ENCODE assay signal across 16 cellular contexts in genomic region chr9:90726215-90726614, GRCh38.
DNase-seq lines count a peak whose midpoint lies in the region; TF ChIP-seq lines count a peak whose summit lies in the region.
"Had no signal": no experiment of that assay in that cellular context is flagged by ENCODE, and none has a peak within 500 bp of the region (broad histone marks: within the 10 kb centered on the region; RNA-seq: fewer than 3 reads in every experiment).

No MANE protein-coding gene starts in this region.

- H3K14ac ChIP-seq in H9 (ENCODE audit: insufficient read depth, low read length) = no peak overlapping the region

- H4K20me1 ChIP-seq in H9 (ENCODE audit: control insufficient read depth, insufficient read depth, insufficient read length) = no peaks in the 10 kb centered on the region
- H4K20me1 ChIP-seq in OCI-LY3 (ENCODE audit: insufficient read depth, low read length) = no peaks in the 10 kb centered on the region
- H4K20me1 ChIP-seq: BLaER1 treated with 17β-estradiol and CSF1 and Interleukin-3, amounts not matched to agents 10 nM and 100 nM had no signal

- H3K36me3 ChIP-seq in OCI-LY3 (replicated peaks; ENCODE audit: low read depth, low read length) = no peaks in the 10 kb centered on the region
- no peaks in the 10 kb centered on the region for H3K36me3 ChIP-seq in iPS DF 6.9 (ENCODE audit: control insufficient read depth, insufficient read depth, low read length)
- H3K36me3 ChIP-seq: BLaER1 treated with 17β-estradiol and CSF1 and Interleukin-3, amounts not matched to agents 10 nM and 100 nM; gastrocnemius medialis had no signal

- no peak overlapping the region for H2AFZ ChIP-seq in H9 (ENCODE audit: low read length)
- H2AFZ ChIP-seq in OCI-LY3 (ENCODE audit: low read depth, low read length) = no peak overlapping the region

- no peak overlapping the region for H4K5ac ChIP-seq in H9 (ENCODE audit: insufficient read length, low read depth, low read length)

- no peak overlapping the region for H2BK120ac ChIP-seq in H9 (ENCODE audit: low read depth, low read length, poor library complexity, severe bottlenecking)

- H3K4me1 ChIP-seq in H9 (ENCODE audit: insufficient read depth, low read length) (no peaks in the 10 kb centered on the region; the same call in 1 of the 2 replicates), OCI-LY3 (ENCODE audit: low read length) (peaks cover 11% of the 10 kb centered on the region), iPS DF 6.9 (ENCODE audit: control insufficient read depth, insufficient read depth, low read length) (no peaks in the 10 kb centered on the region)
- H3K4me1 ChIP-seq: gastrocnemius medialis had no signal

- no peak overlapping the region for H3K23ac ChIP-seq in H9 (ENCODE audit: insufficient read length, low read depth, low read length)

- no peaks in the 10 kb centered on the region for H3K79me1 ChIP-seq in H9 (ENCODE audit: insufficient read depth, low read depth, low read length, poor library complexity, severe bottlenecking)

- H2BK20ac ChIP-seq in H9 (ENCODE audit: low read depth, low read length, poor library complexity, severe bottlenecking) = no peak overlapping the region

- no peak overlapping the region for H3K18ac ChIP-seq in H9 (ENCODE audit: insufficient read length, low read depth, low read length)

- no peak overlapping the region for H2BK12ac ChIP-seq in H9 (ENCODE audit: insufficient read length, low read depth, low read length)

- no peak overlapping the region for H3T11ph ChIP-seq in H9 (ENCODE audit: low read length)

- TF ChIP-seq CTCF in H9 (conservative IDR thresholded peaks at IDR 0.05) (peak; percentile 70), OCI-LY3 (IDR thresholded peaks at IDR 0.05; ENCODE audit: low read depth, low read length) (peak; percentile 34; the same call in 1 of the 2 replicates), lower leg skin (IDR thresholded peaks at IDR 0.05) (no peak)

- no peak overlapping the region for H4K8ac ChIP-seq in H9 (replicated peaks; ENCODE audit: insufficient read length, low read depth, low read length)

- H3K27ac ChIP-seq in H9 (ENCODE audit: insufficient read length, low read depth, low read length) (no peak overlapping the region), OCI-LY3 (ENCODE audit: low read length) (no peak overlapping the region), iPS DF 6.9 (ENCODE audit: low read length) (no peak overlapping the region)
- H3K27ac ChIP-seq: BLaER1 treated with 17β-estradiol and CSF1 and Interleukin-3, amounts not matched to agents 10 nM and 100 nM; gastrocnemius medialis; SK-N-MC had no signal

- H2BK15ac ChIP-seq in H9 (ENCODE audit: low read depth, low read length) = no peak overlapping the region

- TF ChIP-seq POLR2A in lower leg skin (IDR thresholded peaks at IDR 0.05) = no peak

- H3K36me3 Mint-ChIP-seq in H9 (ENCODE audit: insufficient read depth in 1 of 3, low read depth in 3 of 3) = peaks cover 0 to 2% (median 0%) of the 10 kb centered on the region in 3 experiments; a peak in 1 of 7 replicates
- no peaks in the 10 kb centered on the region for H3K36me3 Mint-ChIP-seq in activated naive CD4-positive, alpha-beta T cell treated with anti-CD3 and anti-CD28 coated beads, Interleukin-2, amount 10 ng/mL, durations not matched to agents 7 days and 5 days
- H3K36me3 Mint-ChIP-seq: stimulated activated naive B cell treated with anti-CD40 and anti-IgM and Interleukin-4, amounts not matched to agents 10 μg/mL and 1 μg/mL and 100 μg/mL, for 72 hours had no signal

- no peak overlapping the region for H4K91ac ChIP-seq in H9 (ENCODE audit: insufficient read length, low read depth, low read length)

- H3K27me3 ChIP-seq in H9 (ENCODE audit: insufficient read depth, low read length) (no peaks in the 10 kb centered on the region), OCI-LY3 (ENCODE audit: low read depth, low read length) (no peaks in the 10 kb centered on the region), iPS DF 6.9 (ENCODE audit: control insufficient read depth, insufficient read depth, low read length) (no peaks in the 10 kb centered on the region)
- H3K27me3 ChIP-seq: BLaER1 treated with 17β-estradiol and CSF1 and Interleukin-3, amounts not matched to agents 10 nM and 100 nM; gastrocnemius medialis had no signal

- H3K23me2 ChIP-seq in H9 (ENCODE audit: insufficient read length, low read depth, low read length, poor library complexity, severe bottlenecking) = no peaks in the 10 kb centered on the region

- WGBS in H9 (ENCODE audit: extremely low coverage, insufficient read length, low lambda C conversion rate) = no CpG with 5 or more reads among the region's 5 CpGs
- no CpG with 5 or more reads among the region's 5 CpGs for WGBS in iPS DF 6.9 (ENCODE audit: insufficient coverage, insufficient read length)
- WGBS in lower leg skin, 2 donors = 88 to 92% methylated on average over 5 of the region's 5 CpGs

- DNase-seq in ELF-1 (ENCODE audit: low read depth, low spot score) = peak; percentile 40
- peak; percentile 56 for DNase-seq in H9
- peak; percentile 5 for DNase-seq in iPS DF 6.9 (ENCODE audit: low read depth, low spot score)
- no peak for DNase-seq in lower leg skin (ENCODE audit: low spot score in 2 of 2)
- no peak for DNase-seq in activated naive CD4-positive, alpha-beta T cell treated with anti-CD3 and anti-CD28 coated beads, Interleukin-2, amount 10 ng/mL, durations not matched to agents 7 days and 5 days
- no peak for DNase-seq in GOT3 (lab: John Stamatoyannopoulos, UW)
- no peak for DNase-seq in DMS114 treated with DMSO at 0.1 percent for 48 hours (lab: John Stamatoyannopoulos, UW; ENCODE audit: unreplicated experiment)
- DNase-seq: activated CD8-positive, alpha-beta T cell treated with anti-CD3 and anti-CD28 coated beads for 36 hours; cerebellar nuclear complex; gastrocnemius medialis; midbrain; stimulated activated naive B cell treated with anti-CD40 and anti-IgM and Interleukin-4, amounts not matched to agents 10 μg/mL and 1 μg/mL and 100 μg/mL, for 72 hours had no signal

- no peak overlapping the region for H3K4me3 Mint-ChIP-seq in H9
- no peak overlapping the region for H3K4me3 Mint-ChIP-seq in activated naive CD4-positive, alpha-beta T cell treated with anti-CD3 and anti-CD28 coated beads, Interleukin-2, amount 10 ng/mL, durations not matched to agents 7 days and 5 days
- H3K4me3 Mint-ChIP-seq: activated CD8-positive, alpha-beta T cell treated with anti-CD3 and anti-CD28 coated beads for 36 hours; activated T-helper 17 cell treated with anti-CD3 and anti-CD28 coated beads, Interleukin-2, amount 50 U/mL, for 72 hours; stimulated activated naive B cell treated with anti-CD40 and anti-IgM and Interleukin-4, amounts not matched to agents 10 μg/mL and 1 μg/mL and 100 μg/mL, for 72 hours had no signal

- H3K9ac ChIP-seq in H9 (ENCODE audit: extremely low read depth, insufficient read length, low read length) = no peak overlapping the region
- no peak overlapping the region for H3K9ac ChIP-seq in OCI-LY3 (ENCODE audit: low read length)
- H3K9ac ChIP-seq: BLaER1 treated with 17β-estradiol and CSF1 and Interleukin-3, amounts not matched to agents 10 nM and 100 nM had no signal

- H3K4me3 ChIP-seq in OCI-LY3 (ENCODE audit: low read length) (no peak overlapping the region), iPS DF 6.9 (ENCODE audit: low read length) (no peak overlapping the region), lower leg skin (ENCODE audit: low read depth, poor library complexity, severe bottlenecking) (no peak overlapping the region)
- H3K4me3 ChIP-seq: BLaER1 treated with 17β-estradiol and CSF1 and Interleukin-3, amounts not matched to agents 10 nM and 100 nM; gastrocnemius medialis; SK-N-MC had no signal

- H3K4me1 Mint-ChIP-seq in H9 = no peaks in the 10 kb centered on the region
- no peaks in the 10 kb centered on the region for H3K4me1 Mint-ChIP-seq in activated naive CD4-positive, alpha-beta T cell treated with anti-CD3 and anti-CD28 coated beads, Interleukin-2, amount 10 ng/mL, durations not matched to agents 7 days and 5 days
- H3K4me1 Mint-ChIP-seq: activated T-helper 17 cell treated with anti-CD3 and anti-CD28 coated beads, Interleukin-2, amount 50 U/mL, for 72 hours had no signal

- no peak overlapping the region for H3K4ac ChIP-seq in H9 (ENCODE audit: low read depth, low read length)

- H3K27ac Mint-ChIP-seq in H9 = no peak overlapping the region
- H3K27ac Mint-ChIP-seq in activated naive CD4-positive, alpha-beta T cell treated with anti-CD3 and anti-CD28 coated beads, Interleukin-2, amount 10 ng/mL, durations not matched to agents 7 days and 5 days = no peak overlapping the region
- H3K27ac Mint-ChIP-seq: activated CD8-positive, alpha-beta T cell treated with anti-CD3 and anti-CD28 coated beads for 36 hours; activated T-helper 17 cell treated with anti-CD3 and anti-CD28 coated beads, Interleukin-2, amount 50 U/mL, for 72 hours; stimulated activated naive B cell treated with anti-CD40 and anti-IgM and Interleukin-4, amounts not matched to agents 10 μg/mL and 1 μg/mL and 100 μg/mL, for 72 hours had no signal

- H3K56ac ChIP-seq in H9 (ENCODE audit: insufficient read length, low read depth, low read length) = no peak overlapping the region

- no peak overlapping the region for H3K4me2 ChIP-seq in H9 (ENCODE audit: insufficient read depth, insufficient read length, low read length)
- H3K4me2 ChIP-seq in OCI-LY3 (ENCODE audit: low read length) = no peak overlapping the region

- intact Hi-C loops in lower leg skin (cut with DNase I; ENCODE audit: low total_unique reads) = no loop called here

- CTCF ChIA-PET in activated naive CD4-positive, alpha-beta T cell treated with anti-CD3 and anti-CD28 coated beads, Interleukin-2, amount 10 ng/mL, durations not matched to agents 7 days and 5 days (lab: Charles Lee) = no interaction called here

- peaks cover 0 to 5% of the 10 kb centered on the region in 2 experiments; a peak in 4 of 5 replicates for H3K9me3 Mint-ChIP-seq in H9
- H3K9me3 Mint-ChIP-seq in activated naive CD4-positive, alpha-beta T cell treated with anti-CD3 and anti-CD28 coated beads, Interleukin-2, amount 10 ng/mL, durations not matched to agents 7 days and 5 days = no peaks in the 10 kb centered on the region
- H3K9me3 Mint-ChIP-seq: activated CD8-positive, alpha-beta T cell treated with anti-CD3 and anti-CD28 coated beads for 36 hours; activated T-helper 17 cell treated with anti-CD3 and anti-CD28 coated beads, Interleukin-2, amount 50 U/mL, for 72 hours; stimulated activated naive B cell treated with anti-CD40 and anti-IgM and Interleukin-4, amounts not matched to agents 10 μg/mL and 1 μg/mL and 100 μg/mL, for 72 hours had no signal

- H2BK5ac ChIP-seq in H9 (ENCODE audit: insufficient read length, low read length) = no peak overlapping the region

- H3K27me3 Mint-ChIP-seq in H9 (ENCODE audit: low read depth) = peaks cover 4% of the 10 kb centered on the region; the same call in 1 of the 2 replicates
- no peaks in the 10 kb centered on the region for H3K27me3 Mint-ChIP-seq in activated naive CD4-positive, alpha-beta T cell treated with anti-CD3 and anti-CD28 coated beads, Interleukin-2, amount 10 ng/mL, durations not matched to agents 7 days and 5 days

- H2AK5ac ChIP-seq in H9 (ENCODE audit: insufficient read length, low read length) = no peak overlapping the region

- H3K9me3 ChIP-seq in H9 (ENCODE audit: control insufficient read depth, low read depth, low read length) = no peaks in the 10 kb centered on the region
- no peaks in the 10 kb centered on the region for H3K9me3 ChIP-seq in OCI-LY3 (ENCODE audit: insufficient read depth, low read length)
- H3K9me3 ChIP-seq in iPS DF 6.9 (ENCODE audit: control insufficient read depth, insufficient read depth, low read length) = no peaks in the 10 kb centered on the region
- H3K9me3 ChIP-seq: gastrocnemius medialis had no signal

- no peaks in the 10 kb centered on the region for H3K79me2 ChIP-seq in H9 (ENCODE audit: insufficient read depth, low read length)
- no peaks in the 10 kb centered on the region for H3K79me2 ChIP-seq in OCI-LY3 (ENCODE audit: low read length)

Comparison
In these comparisons a context has a peak if more than half of its experiments do, and no peak if none do; other contexts are left out.
1. DNase-seq: peak in ELF-1 (single experiment), H9 (single experiment) and iPS DF 6.9 (single experiment); none in lower leg skin (0 of 2), activated naive CD4-positive, alpha-beta T cell treated with anti-CD3 and anti-CD28 coated beads, Interleukin-2, amount 10 ng/mL, durations not matched to agents 7 days and 5 days (single experiment), GOT3 (single experiment) and DMS114 treated with DMSO at 0.1 percent for 48 hours (single experiment).
2. CTCF ChIP-seq: peak in H9 (single experiment) and OCI-LY3 (single experiment); none in lower leg skin (0 of 3).